8 cellular contexts compared by ENCODE assay signal in the genomic region with DNA sequence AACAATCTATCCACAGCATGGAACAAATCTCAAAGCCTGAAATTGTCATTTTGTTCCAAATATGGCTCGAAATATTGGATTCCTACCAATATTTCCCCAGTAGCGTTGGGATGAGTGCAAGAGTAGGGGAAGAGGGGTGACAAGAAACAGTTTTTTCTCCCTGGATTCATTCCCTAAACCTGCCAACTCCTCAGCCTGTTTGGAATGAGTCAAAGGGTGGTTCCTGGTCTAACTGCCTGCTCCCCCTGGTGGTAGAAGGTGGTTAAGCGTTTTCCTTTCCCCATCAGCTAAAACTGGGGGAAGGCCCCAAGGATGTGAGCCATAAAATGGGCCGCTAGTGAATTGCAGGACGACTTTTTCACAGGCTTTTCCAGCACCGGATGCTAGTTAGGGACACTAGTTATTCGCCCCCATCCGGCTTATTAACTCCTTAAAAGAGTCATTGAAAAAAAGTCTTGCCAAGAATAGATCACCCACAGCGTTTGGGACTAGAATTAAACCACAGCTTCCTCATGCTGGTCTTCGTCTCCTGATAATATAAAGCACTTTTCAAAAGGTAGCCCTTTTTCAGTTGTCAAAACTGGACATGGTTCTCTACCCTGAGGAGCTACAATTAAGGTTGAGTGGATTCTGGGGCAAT.
DNase-seq lines count a peak whose midpoint lies in the region; ATAC-seq and TF ChIP-seq lines count a peak whose summit lies in the region.

No MANE protein-coding gene starts in this region.

- peak; percentile 96 for TF ChIP-seq CTCF in astrocyte of the spinal cord (IDR thresholded peaks at IDR 0.05; ENCODE audit: low read depth, low read length)

- H3K4me3 ChIP-seq in astrocyte of the spinal cord (ENCODE audit: low read depth, low read length), result no peak overlapping the region

- in situ Hi-C loops in astrocyte of the spinal cord (cut with HindIII; ENCODE audit: low sequenced_read_pairs), result no loop called here

- ATAC-seq in GM21381 (IDR thresholded peaks at IDR 0.05; ENCODE audit: unreplicated experiment), result peak; percentile 67
- ATAC-seq in HG03108 (IDR thresholded peaks at IDR 0.05; ENCODE audit: unreplicated experiment), result no peak

- peak; percentile 51 for DNase-seq in COLO668 (lab: John Stamatoyannopoulos, UW; ENCODE audit: unreplicated experiment)
- peak; percentile 51 for DNase-seq in M059J (ENCODE audit: low read depth)
- peak; percentile 20 for DNase-seq in T-helper 22 cell (ENCODE audit: low read depth)
- DNase-seq in astrocyte of the spinal cord (ENCODE audit: low read depth, low spot score), result peak; percentile 50
- DNase-seq in iPS-NIHi7 (ENCODE audit: extremely low spot score), result peak; percentile 78
- peak; percentile 13 to 68 for DNase-seq in stimulated activated CD4-positive, alpha-beta T cell treated with anti-CD3 and anti-CD28 coated beads, Interleukin-1b, Interleukin-23, amount 100 ng/mL, for 4 hours (ENCODE audit: low read depth in 2 of 2)

Comparison
In these comparisons a context has a peak if more than half of its experiments do, and no peak if none do; other contexts are left out.
1. DNase-seq: peak in every context shown above with its lines; median percentile 78 in iPS-NIHi7; 51 in COLO668; 51 in M059J; 50 in astrocyte of the spinal cord; 40 in stimulated activated CD4-positive, alpha-beta T cell treated with anti-CD3 and anti-CD28 coated beads, Interleukin-1b, Interleukin-23, amount 100 ng/mL, for 4 hours; 20 in T-helper 22 cell.